ENCODE assay signal across 15 cellular contexts in the genomic region with DNA sequence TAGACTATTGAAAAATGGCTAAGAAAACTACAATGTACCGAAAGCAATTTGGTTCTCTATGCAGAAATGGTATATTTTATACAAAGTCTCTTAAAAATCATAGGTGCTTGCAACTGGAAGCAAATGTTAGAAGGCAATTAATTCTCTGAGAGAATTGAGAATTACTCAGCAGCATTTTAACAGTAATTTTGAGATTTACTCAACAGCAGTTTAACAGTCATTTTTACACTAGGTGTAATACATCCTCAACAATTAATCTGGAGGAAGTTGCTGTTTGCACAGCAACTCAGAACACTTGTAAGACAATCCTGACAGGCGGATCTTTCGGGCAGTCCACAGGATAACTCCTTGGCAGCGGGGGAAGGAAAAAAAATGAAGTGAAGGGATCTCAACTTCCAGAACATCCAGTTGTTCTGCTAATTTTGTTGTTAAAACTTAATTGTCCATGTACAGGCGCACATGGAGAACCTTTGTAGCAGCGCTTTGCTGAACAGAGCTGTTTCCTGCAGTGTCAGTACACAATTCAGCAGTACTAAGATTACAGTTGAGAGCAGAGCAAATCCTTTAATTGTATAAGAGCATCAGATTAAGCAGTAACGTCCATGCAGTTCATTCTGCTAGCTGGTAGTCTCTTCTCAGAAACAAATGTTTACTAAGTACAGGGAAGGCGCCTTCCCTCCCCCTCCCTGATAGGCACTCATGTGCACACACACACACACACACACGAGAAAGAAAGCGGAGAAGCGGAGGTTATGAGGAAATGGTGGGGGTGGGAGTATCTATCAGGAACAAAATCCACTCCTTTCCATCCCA. TPM values are rescaled to one million over a fixed set of nuclear protein-coding genes. Genes with fewer than 3 reads are reported as not detected.
DNase-seq lines count a peak whose midpoint lies in the region; ATAC-seq and TF ChIP-seq lines count a peak whose summit lies in the region.
"Had no signal": no experiment of that assay in that cellular context is flagged by ENCODE, and none has a peak within 500 bp of the region (broad histone marks: within the 10 kb centered on the region; RNA-seq: fewer than 3 reads in every experiment).

No MANE protein-coding gene starts in this region.

- H3K27me3 Mint-ChIP-seq in stimulated activated memory B cell treated with anti-CD40 and anti-IgM and Interleukin-4, amounts not matched to agents 10 μg/mL and 1 μg/mL and 100 μg/mL, for 72 hours, result peaks cover 27% of the 10 kb centered on the region
- H3K27me3 Mint-ChIP-seq in natural killer cell (ENCODE audit: low read depth in 2 of 2), result peaks cover 11 to 20% of the 10 kb centered on the region in 2 donors

- H3K4me1 ChIP-seq in esophagus muscularis mucosa, result peaks cover 5 to 21% (median 8%) of the 10 kb centered on the region in 4 donors
- H3K4me1 ChIP-seq: psoas muscle had no signal

- H3K9me3 Mint-ChIP-seq in stimulated activated memory B cell treated with anti-CD40 and anti-IgM and Interleukin-4, amounts not matched to agents 10 μg/mL and 1 μg/mL and 100 μg/mL, for 72 hours, result no peaks in the 10 kb centered on the region
- H3K9me3 Mint-ChIP-seq in natural killer cell, result no peaks in the 10 kb centered on the region
- H3K9me3 Mint-ChIP-seq: activated CD8-positive, alpha-beta T cell treated with anti-CD3 and anti-CD28 coated beads for 36 hours had no signal

- no peak overlapping the region for H3K4me3 ChIP-seq in esophagus muscularis mucosa
- H3K4me3 ChIP-seq: psoas muscle, transverse colon had no signal

- DNase-seq in NCI-H2107 treated with DMSO at 0.1 percent for 48 hours (lab: John Stamatoyannopoulos, UW; ENCODE audit: unreplicated experiment) (peak; percentile 24), NCI-H2107 (lab: John Stamatoyannopoulos, UW) (no peak), NCI-H82 treated with DMSO at 0.1 percent for 48 hours (lab: John Stamatoyannopoulos, UW; ENCODE audit: unreplicated experiment) (peak; percentile 92), esophagus muscularis mucosa (ENCODE audit: extremely low spot score) (peak; percentile 29), natural killer cell (no peak), GM19240 (ENCODE audit: insufficient read length, low spot score) (no peak)
- DNase-seq: activated CD8-positive, alpha-beta T cell treated with anti-CD3 and anti-CD28 coated beads for 36 hours; activated gamma-delta T cell; cerebellar nuclear complex; psoas muscle; T-helper 9 cell; transverse colon had no signal

- no peak overlapping the region for H3K27ac ChIP-seq in esophagus muscularis mucosa (replicated peaks in 1 of 4)
- H3K27ac ChIP-seq: psoas muscle, transverse colon had no signal

- peaks cover 6% of the 10 kb centered on the region for H3K4me1 Mint-ChIP-seq in stimulated activated memory B cell treated with anti-CD40 and anti-IgM and Interleukin-4, amounts not matched to agents 10 μg/mL and 1 μg/mL and 100 μg/mL, for 72 hours
- no peaks in the 10 kb centered on the region for H3K4me1 Mint-ChIP-seq in natural killer cell

- TF ChIP-seq POLR2A in esophagus muscularis mucosa (IDR thresholded peaks at IDR 0.05; ENCODE audit: low read depth), result no peak

- TF ChIP-seq CTCF in esophagus muscularis mucosa (IDR thresholded peaks at IDR 0.05) (no peak), natural killer cell (IDR thresholded peaks at IDR 0.05) (no peak)

- no peaks in the 10 kb centered on the region for H3K36me3 Mint-ChIP-seq in stimulated activated memory B cell treated with anti-CD40 and anti-IgM and Interleukin-4, amounts not matched to agents 10 μg/mL and 1 μg/mL and 100 μg/mL, for 72 hours
- H3K36me3 Mint-ChIP-seq in natural killer cell, result no peaks in the 10 kb centered on the region

- H3K4me3 Mint-ChIP-seq in stimulated activated memory B cell treated with anti-CD40 and anti-IgM and Interleukin-4, amounts not matched to agents 10 μg/mL and 1 μg/mL and 100 μg/mL, for 72 hours, result no peak overlapping the region
- H3K4me3 Mint-ChIP-seq in natural killer cell, result no peak overlapping the region
- H3K4me3 Mint-ChIP-seq: activated CD8-positive, alpha-beta T cell treated with anti-CD3 and anti-CD28 coated beads for 36 hours had no signal

- H3K27me3 ChIP-seq in esophagus muscularis mucosa, result no peaks in the 10 kb centered on the region
- H3K27me3 ChIP-seq: transverse colon had no signal

- WGBS in esophagus muscularis mucosa, result 69% methylated on average over 11 of the region's 11 CpGs

- H3K27ac Mint-ChIP-seq in stimulated activated memory B cell treated with anti-CD40 and anti-IgM and Interleukin-4, amounts not matched to agents 10 μg/mL and 1 μg/mL and 100 μg/mL, for 72 hours, result no peak overlapping the region
- no peak overlapping the region for H3K27ac Mint-ChIP-seq in natural killer cell
- H3K27ac Mint-ChIP-seq: activated CD8-positive, alpha-beta T cell treated with anti-CD3 and anti-CD28 coated beads for 36 hours had no signal

- peak; percentile 20 for ATAC-seq in stimulated activated memory B cell treated with anti-CD40 and anti-IgM and Interleukin-4, amounts not matched to agents 10 μg/mL and 1 μg/mL and 100 μg/mL, for 72 hours
- no peak for ATAC-seq in HG03342 (IDR thresholded peaks at IDR 0.05; ENCODE audit: unreplicated experiment)
- ATAC-seq in natural killer cell, result no peak
- ATAC-seq: activated CD8-positive, alpha-beta T cell treated with anti-CD3 and anti-CD28 coated beads for 36 hours; psoas muscle had no signal

- intact Hi-C loops in esophagus muscularis mucosa (cut with DNase I) (no loop called here), natural killer cell (cut with micrococcal nuclease) (no loop called here)

- TF ChIP-seq EP300 in esophagus muscularis mucosa (IDR thresholded peaks at IDR 0.05), result no peak

- no peaks in the 10 kb centered on the region for H3K9me3 ChIP-seq in esophagus muscularis mucosa
- H3K9me3 ChIP-seq: psoas muscle, transverse colon had no signal

- no peaks in the 10 kb centered on the region for H3K36me3 ChIP-seq in esophagus muscularis mucosa
- H3K36me3 ChIP-seq: transverse colon had no signal

RNA-seq across cellular contexts. Expression of gene ENO4, which starts 43.8 kb away (rescaled TPM):
- total RNA-seq in esophagus muscularis mucosa (1 to 10 TPM in 1 of 4 donors, under 1 TPM in 2, not detected in 1; 0.17 to 1.1 (median 0.29) TPM), natural killer cell (not detected)
- total RNA-seq: activated CD8-positive, alpha-beta T cell treated with anti-CD3 and anti-CD28 coated beads for 36 hours; mononuclear cell; psoas muscle had no signal

Comparison
In these comparisons a context has a peak if more than half of its experiments do, and no peak if none do; other contexts are left out.
1. DNase-seq: peak in NCI-H2107 treated with DMSO at 0.1 percent for 48 hours (single experiment), NCI-H82 treated with DMSO at 0.1 percent for 48 hours (single experiment) and esophagus muscularis mucosa (single experiment); none in NCI-H2107 (single experiment), natural killer cell (single experiment) and GM19240 (single experiment).